ENCODE assay signal across 8 cellular contexts in the genomic region with DNA sequence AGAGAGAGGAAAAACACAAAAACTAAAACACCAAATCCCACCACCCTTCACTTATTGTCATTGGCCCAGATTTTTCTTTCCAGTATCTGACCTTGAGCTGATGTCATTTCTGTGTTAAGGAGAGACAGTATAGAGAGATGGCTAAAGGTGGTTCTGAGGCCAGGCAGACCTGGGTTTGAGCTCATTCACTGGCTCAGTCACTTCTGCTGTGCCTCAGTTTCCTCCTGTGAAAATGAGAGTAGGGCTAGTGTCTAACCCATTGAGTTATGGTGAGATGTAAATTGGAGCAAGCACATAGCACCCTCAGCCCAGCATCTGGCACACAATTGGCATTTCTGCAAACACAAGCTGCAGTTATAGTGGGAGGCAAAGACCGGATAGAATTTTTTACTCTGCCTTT. TPM values are rescaled to one million over a fixed set of nuclear protein-coding genes. Genes with fewer than 3 reads are reported as not detected.
DNase-seq lines count a peak whose midpoint lies in the region; ATAC-seq and TF ChIP-seq lines count a peak whose summit lies in the region.

No MANE protein-coding gene starts in this region.

- WGBS in suprapubic skin = 31% methylated on average over 1 of the region's 1 CpG

- no peaks in the 10 kb centered on the region for H3K9me3 Mint-ChIP-seq in activated T-cell treated with anti-CD3 and anti-CD28 coated beads, Interleukin-2, amount 50 U/mL, for 24 hours
- no peaks in the 10 kb centered on the region for H3K9me3 Mint-ChIP-seq in memory B cell

- no peak for TF ChIP-seq EP300 in suprapubic skin (IDR thresholded peaks at IDR 0.05)

- peak overlapping the region; percentile 14 for H3K27ac Mint-ChIP-seq in activated T-cell treated with anti-CD3 and anti-CD28 coated beads, Interleukin-2, amount 50 U/mL, for 24 hours
- H3K27ac Mint-ChIP-seq in memory B cell = no peak overlapping the region

- H3K4me3 ChIP-seq in adipocyte (ENCODE audit: low read length) (peak overlapping the region; percentile 25), suprapubic skin (peak overlapping the region; percentile 18)

- peaks cover 32% of the 10 kb centered on the region for H3K27me3 Mint-ChIP-seq in activated T-cell treated with anti-CD3 and anti-CD28 coated beads, Interleukin-2, amount 50 U/mL, for 24 hours
- peaks cover 16% of the 10 kb centered on the region for H3K27me3 Mint-ChIP-seq in memory B cell

- H3K27me3 ChIP-seq in adipocyte (replicated peaks; ENCODE audit: control insufficient read depth, insufficient read depth, low read length) = no peaks in the 10 kb centered on the region
- H3K27me3 ChIP-seq in suprapubic skin = no peaks in the 10 kb centered on the region

- no peak for TF ChIP-seq POLR2A in suprapubic skin (IDR thresholded peaks at IDR 0.05)

- H3K9me3 ChIP-seq in adipocyte (ENCODE audit: control insufficient read depth, low read length) (no peaks in the 10 kb centered on the region), suprapubic skin (no peaks in the 10 kb centered on the region)

- DNase-seq in activated T-cell treated with anti-CD3 and anti-CD28 coated beads, Interleukin-2, amount 50 U/mL, for 24 hours = no peak
- no peak for DNase-seq in activated T-cell treated with anti-CD3 and anti-CD28 coated beads, Interleukin-2, amount 50 U/mL, for 1 hour
- DNase-seq in adipocyte (ENCODE audit: low read depth) (no peak), memory B cell (ENCODE audit: low spot score in 2 of 2) (no peak), suprapubic skin (ENCODE audit: low spot score in 2 of 2) (no peak), COR-L47 (lab: John Stamatoyannopoulos, UW) (no peak), left colon (no peak)

- H3K4me1 ChIP-seq in adipocyte (ENCODE audit: control insufficient read depth, insufficient read depth, low read length) (peaks cover 28% of the 10 kb centered on the region), suprapubic skin (peaks cover 57% of the 10 kb centered on the region)

- H3K36me3 Mint-ChIP-seq in activated T-cell treated with anti-CD3 and anti-CD28 coated beads, Interleukin-2, amount 50 U/mL, for 24 hours (ENCODE audit: low read depth) = no peaks in the 10 kb centered on the region
- H3K36me3 Mint-ChIP-seq in memory B cell = no peaks in the 10 kb centered on the region

- no peak for ATAC-seq in memory B cell (ENCODE audit: low read depth)
- ATAC-seq in GM21515 (IDR thresholded peaks at IDR 0.05; ENCODE audit: unreplicated experiment) = no peak
- ATAC-seq in left colon = no peak

- intact Hi-C loops in left colon (cut with DNase I, micrococcal nuclease) = no loop called here

- no peak overlapping the region for H3K9ac ChIP-seq in adipocyte (ENCODE audit: low read length)

- TF ChIP-seq CTCF in suprapubic skin (IDR thresholded peaks at IDR 0.05) = no peak

- H3K36me3 ChIP-seq in adipocyte (ENCODE audit: control insufficient read depth, insufficient read depth, low read length, severe bottlenecking) (no peaks in the 10 kb centered on the region), suprapubic skin (no peaks in the 10 kb centered on the region)

- H3K4me3 Mint-ChIP-seq in activated T-cell treated with anti-CD3 and anti-CD28 coated beads, Interleukin-2, amount 50 U/mL, for 24 hours = peak overlapping the region; percentile 18
- H3K4me3 Mint-ChIP-seq in memory B cell = peak overlapping the region; percentile 22

- no peak overlapping the region for H3K27ac ChIP-seq in suprapubic skin

- H3K4me1 Mint-ChIP-seq in activated T-cell treated with anti-CD3 and anti-CD28 coated beads, Interleukin-2, amount 50 U/mL, for 24 hours (ENCODE audit: low read depth) = peaks cover 30% of the 10 kb centered on the region
- H3K4me1 Mint-ChIP-seq in memory B cell = peaks cover 5% of the 10 kb centered on the region

RNA-seq across cellular contexts. Expression of gene KIFC3, which starts 6.3 kb away (rescaled TPM):
- 100 to 1,000 TPM; 111 to 219 (median 153) TPM for total RNA-seq in suprapubic skin
- 1 to 10 TPM; 4.3 to 5.6 TPM for total RNA-seq in left colon

Comparison
In these comparisons a context has a peak if more than half of its experiments do, and no peak if none do; other contexts are left out.
1. RNA of gene KIFC3, which starts 6.3 kb away (total RNA-seq): 111 to 219 TPM in suprapubic skin; 4.3 to 5.6 TPM in left colon; every median in the first group is over 10 times any median in the second.